17 cellular contexts compared by ENCODE assay signal in genomic region chr10:130497056-130498010, GRCh38.
"Had no signal": no experiment of that assay in that cellular context is flagged by ENCODE, and none has a peak within 500 bp of the region (broad histone marks: within the 10 kb centered on the region; RNA-seq: fewer than 3 reads in every experiment).

No MANE protein-coding gene starts in this region.

- H3K27me3 ChIP-seq: gastrocnemius medialis, testis, tibial nerve, upper lobe of right lung, vagina had no signal

- H3K9me3 ChIP-seq: esophagus muscularis mucosa, gastrocnemius medialis, heart right ventricle, left lung, lower lobe of right lung, testis, upper lobe of right lung, vagina had no signal

- DNase-seq: cortex of kidney; effector memory CD4-positive, alpha-beta T cell; gastrocnemius medialis; heart right ventricle; hypothalamus; lower lobe of right lung; midbrain; stimulated activated CD4-positive, alpha-beta T cell treated with anti-CD3 and anti-CD28 coated beads, Interleukin-15, amount 100 ng/mL, for 24 hours; stimulated activated CD4-positive, alpha-beta T cell treated with anti-CD3 and anti-CD28 coated beads, Interleukin-1b, Interleukin-23, amount 100 ng/mL, for 48 hours; stimulated activated CD4-positive, alpha-beta T cell treated with anti-CD3 and anti-CD28 coated beads, Interleukin-4, amount 100 ng/mL, for 24 hours; testis; upper lobe of right lung had no signal

- H3K4me1 ChIP-seq: esophagus muscularis mucosa, gastrocnemius medialis, heart right ventricle, left lung, lower lobe of right lung, testis, tibial nerve, upper lobe of right lung, vagina had no signal

- H3K4me3 ChIP-seq: esophagus muscularis mucosa, gastrocnemius medialis, heart right ventricle, left lung, lower lobe of right lung, testis, tibial nerve, upper lobe of right lung, vagina had no signal

- H3K27ac ChIP-seq: esophagus muscularis mucosa, gastrocnemius medialis, heart right ventricle, left lung, lower lobe of right lung, testis, tibial nerve, upper lobe of right lung, vagina had no signal

- H3K36me3 ChIP-seq: esophagus muscularis mucosa, gastrocnemius medialis, heart right ventricle, left lung, lower lobe of right lung, tibial nerve, upper lobe of right lung, vagina had no signal

- ATAC-seq: gastrocnemius medialis; natural killer cell treated with Interleukin-12 subunit alpha and Interleukin-12 subunit beta and Interleukin-15 and Interleukin-18, amount 100 ng/mL, for 72 hours had no signal
